In genomic region chr6:140372064-140372463, GRCh38 we compare ENCODE assay signal across 22 cellular contexts.
"Had no signal": no experiment of that assay in that cellular context is flagged by ENCODE, and none has a peak within 500 bp of the region (broad histone marks: within the 10 kb centered on the region; RNA-seq: fewer than 3 reads in every experiment).

No MANE protein-coding gene starts in this region.

- H3K4me3 ChIP-seq: colonic mucosa, right lobe of liver, smooth muscle cell, testis, upper lobe of left lung had no signal

- H3K4me2 ChIP-seq: smooth muscle cell had no signal

- H3K9ac ChIP-seq: parathyroid adenoma had no signal

- H3K27me3 ChIP-seq: brain microvascular endothelial cell, colonic mucosa, right lobe of liver, testis, upper lobe of left lung had no signal

- H3K4me1 ChIP-seq: colonic mucosa, parathyroid adenoma, right lobe of liver, testis, upper lobe of left lung had no signal

- H3K27ac ChIP-seq: brain microvascular endothelial cell, colonic mucosa, parathyroid adenoma, right lobe of liver, testis, upper lobe of left lung had no signal

- H2AFZ ChIP-seq: parathyroid adenoma had no signal

- H3K36me3 ChIP-seq: brain microvascular endothelial cell, colonic mucosa, right lobe of liver, upper lobe of left lung had no signal

- H3K9me3 ChIP-seq: colonic mucosa, right lobe of liver, testis, upper lobe of left lung had no signal

- H3K79me2 ChIP-seq: parathyroid adenoma had no signal

- DNase-seq: activated CD4-positive, alpha-beta T cell treated with anti-CD3 and anti-CD28 coated beads, Interleukin-2, amount 10 ng/mL, durations not matched to agents 7 days and 5 days; activated CD8-positive, alpha-beta memory T cell treated with anti-CD3 and anti-CD28 coated beads, Interleukin-2, amount 50 U/mL, for 4 hours; activated CD8-positive, alpha-beta T cell treated with anti-CD3 and anti-CD28 coated beads, Interleukin-2, amount 10 ng/mL, durations not matched to agents 7 days and 5 days; activated effector memory CD4-positive, alpha-beta T cell treated with anti-CD3 and anti-CD28 coated beads, Interleukin-2, amount 50 U/mL, for 16 hours; activated naive CD4-positive, alpha-beta T cell treated with anti-CD3 and anti-CD28 coated beads, Interleukin-2, amount 50 U/mL, for 16 hours; activated T-cell treated with anti-CD3 and anti-CD28 coated beads, Interleukin-2, amount 50 U/mL, for 72 hours; aorta; brain microvascular endothelial cell; central memory CD4-positive, alpha-beta T cell; colonic mucosa; endodermal cell; head of caudate nucleus; immature natural killer cell; left ventricle myocardium superior; naive thymus-derived CD8-positive, alpha-beta T cell; right lobe of liver; stimulated activated CD4-positive, alpha-beta T cell treated with anti-CD3 and anti-CD28 coated beads, Interleukin-4, amount 100 ng/mL, for 4 hours; T-cell; testis; upper lobe of left lung had no signal
